Comparison of ENCODE assay signal across 22 cellular contexts in genomic region chr3:47310391-47310790, GRCh38.
"Had no signal": no experiment of that assay in that cellular context is flagged by ENCODE, and none has a peak within 500 bp of the region (broad histone marks: within the 10 kb centered on the region; RNA-seq: fewer than 3 reads in every experiment).

No MANE protein-coding gene starts in this region.

- H3K27ac ChIP-seq: adrenal gland, cardiac muscle cell, epithelial cell of prostate, foreskin keratinocyte, right atrium auricular region, skin epidermis had no signal

- ATAC-seq: activated T-cell treated with anti-CD3 and anti-CD28 coated beads, Interleukin-2, amount 50 U/mL, for 4 hours; foreskin keratinocyte; left colon; T-cell had no signal

- H3K4me3 Mint-ChIP-seq: activated CD4-positive, alpha-beta T cell treated with anti-CD3 and anti-CD28 coated beads, Interleukin-2, amount 10 ng/mL, durations not matched to agents 24 days and 14 days; activated T-cell treated with anti-CD3 and anti-CD28 coated beads, Interleukin-2, amount 50 U/mL, for 4 hours; neural crest cell; T-cell had no signal

- H3K27ac Mint-ChIP-seq: activated CD4-positive, alpha-beta T cell treated with anti-CD3 and anti-CD28 coated beads, Interleukin-2, amount 10 ng/mL, durations not matched to agents 24 days and 14 days; progenitor cell of endocrine pancreas had no signal

- H3K9me3 Mint-ChIP-seq: activated CD4-positive, alpha-beta T cell treated with anti-CD3 and anti-CD28 coated beads, Interleukin-2, amount 10 ng/mL, durations not matched to agents 24 days and 14 days; activated T-cell treated with anti-CD3 and anti-CD28 coated beads, Interleukin-2, amount 50 U/mL, for 4 hours; T-cell had no signal

- H3K4me1 ChIP-seq: foreskin keratinocyte had no signal

- H3K9me3 ChIP-seq: adrenal gland, right atrium auricular region, SK-N-SH had no signal

- H3K27me3 ChIP-seq: adrenal gland, cardiac muscle cell, foreskin keratinocyte, right atrium auricular region had no signal

- H3K4me1 Mint-ChIP-seq: neural crest cell had no signal

- H3K4me3 ChIP-seq: adrenal gland, cardiac muscle cell, lung, right atrium auricular region, skin epidermis had no signal

- H3K27me3 Mint-ChIP-seq: activated CD4-positive, alpha-beta T cell treated with anti-CD3 and anti-CD28 coated beads, Interleukin-2, amount 10 ng/mL, durations not matched to agents 24 days and 14 days; progenitor cell of endocrine pancreas; T-cell had no signal

- H3K9ac ChIP-seq: SK-N-SH had no signal

- DNase-seq: activated CD4-positive, alpha-beta T cell treated with anti-CD3 and anti-CD28 coated beads, Interleukin-2, amount 10 ng/mL, durations not matched to agents 24 days and 14 days; activated CD8-positive, alpha-beta memory T cell treated with anti-CD3 and anti-CD28 coated beads, Interleukin-2, amount 50 U/mL, for 4 hours; activated effector memory CD4-positive, alpha-beta T cell treated with anti-CD3 and anti-CD28 coated beads, Interleukin-2, amount 50 U/mL, for 16 hours; activated naive CD4-positive, alpha-beta T cell treated with anti-CD3 and anti-CD28 coated beads, Interleukin-2, amount 50 U/mL, for 16 hours; activated T-cell treated with anti-CD3 and anti-CD28 coated beads, Interleukin-2, amount 50 U/mL, for 4 hours; foreskin keratinocyte; glutamatergic neuron; hypothalamus; islet precursor cell; left colon; SK-N-SH; T-cell; T-helper 9 cell had no signal

- FAIRE-seq: urothelium cell line had no signal

- H3K36me3 ChIP-seq: adrenal gland, cardiac muscle cell had no signal

- H3K4me2 ChIP-seq: SK-N-SH had no signal
